22 cellular contexts compared by ENCODE assay signal in the genomic region with DNA sequence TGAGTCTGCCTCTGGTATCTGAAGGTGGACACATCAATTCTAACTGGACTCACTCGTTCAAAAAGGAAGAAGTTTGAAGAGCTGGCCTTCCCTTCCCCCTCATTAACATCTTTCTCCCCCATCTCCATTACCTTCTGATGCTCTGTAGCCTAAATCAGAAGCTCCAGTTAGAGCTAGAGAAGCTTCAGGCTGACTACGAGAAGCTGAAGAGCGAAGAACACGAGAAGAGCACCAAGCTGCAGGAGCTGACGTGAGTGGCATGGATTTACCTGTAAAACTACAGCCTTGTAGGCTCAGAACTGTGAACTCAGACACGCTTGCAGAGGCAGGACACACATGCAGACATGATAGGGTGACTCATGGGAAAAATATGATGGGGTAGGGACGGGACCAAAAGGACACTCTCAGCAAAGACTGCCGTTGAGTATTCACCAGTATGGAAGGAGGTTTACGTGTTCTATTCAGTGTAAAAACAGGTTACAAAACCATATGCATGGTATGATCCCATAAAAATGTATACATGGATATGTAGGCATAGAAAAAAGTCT. TPM values are rescaled to one million over a fixed set of nuclear protein-coding genes. Genes with fewer than 3 reads are reported as not detected.
A peak's percentile ranks its signal among the peaks of the same experiment; 100 is the strongest.
DNase-seq lines count a peak whose midpoint lies in the region; ATAC-seq, FAIRE-seq and TF ChIP-seq lines count a peak whose summit lies in the region.
"Had no signal": no experiment of that assay in that cellular context is flagged by ENCODE, and none has a peak within 500 bp of the region (broad histone marks: within the 10 kb centered on the region; RNA-seq: fewer than 3 reads in every experiment).

No MANE protein-coding gene starts in this region.

- no peak overlapping the region for H3K27ac ChIP-seq in heart right ventricle
- H3K27ac ChIP-seq: BLaER1 treated with 17β-estradiol and CSF1 and Interleukin-3, amounts not matched to agents 10 nM and 100 nM; HL-60; SK-N-MC had no signal

- peaks cover 2% of the 10 kb centered on the region for H3K27me3 Mint-ChIP-seq in activated T-helper 1 cell treated with anti-CD3 and anti-CD28 coated beads, Interleukin-12 subunit alpha, Interleukin-12 subunit beta, Interleukin-2, Interleukin-4 antibody, amounts not matched to agents 30 ng/mL and 10 ng/mL and 1 ng/mL, durations not matched to agents 14 hours and 24 hours and 36 hours (ENCODE audit: insufficient read depth)
- H3K27me3 Mint-ChIP-seq: IgD-negative memory B cell had no signal

- no peak for ATAC-seq in heart right ventricle

- TF ChIP-seq CTCF in bronchial epithelial cell (IDR thresholded peaks at IDR 0.05; ENCODE audit: insufficient read depth, low read length, severe bottlenecking) (no peak), heart right ventricle (IDR thresholded peaks at IDR 0.05) (no peak)

- no peaks in the 10 kb centered on the region for H3K4me1 Mint-ChIP-seq in activated T-helper 1 cell treated with anti-CD3 and anti-CD28 coated beads, Interleukin-12 subunit alpha, Interleukin-12 subunit beta, Interleukin-2, Interleukin-4 antibody, amounts not matched to agents 30 ng/mL and 10 ng/mL and 1 ng/mL, durations not matched to agents 14 hours and 24 hours and 36 hours (ENCODE audit: low read depth)
- H3K4me1 Mint-ChIP-seq: IgD-negative memory B cell had no signal

- H3K9me3 ChIP-seq in heart right ventricle: no peaks in the 10 kb centered on the region
- H3K9me3 ChIP-seq: BLaER1 treated with 17β-estradiol and CSF1 and Interleukin-3, amounts not matched to agents 10 nM and 100 nM had no signal

- intact Hi-C loops in activated T-helper 1 cell treated with anti-CD3 and anti-CD28 coated beads, Interleukin-12 subunit alpha, Interleukin-12 subunit beta, Interleukin-2, Interleukin-4 antibody, amounts not matched to agents 30 ng/mL and 10 ng/mL and 1 ng/mL, durations not matched to agents 14 hours and 24 hours and 36 hours (cut with micrococcal nuclease): no loop called here
- intact Hi-C loops in heart right ventricle (cut with DNase I): no loop called here

- FAIRE-seq in bronchial epithelial cell (lab: Jason Lieb, UNC): no peak
- FAIRE-seq: D721Med, G401.6, H54, HTR-8/SVneo had no signal

- H3K27ac Mint-ChIP-seq in activated T-helper 1 cell treated with anti-CD3 and anti-CD28 coated beads, Interleukin-12 subunit alpha, Interleukin-12 subunit beta, Interleukin-2, Interleukin-4 antibody, amounts not matched to agents 30 ng/mL and 10 ng/mL and 1 ng/mL, durations not matched to agents 14 hours and 24 hours and 36 hours: no peak overlapping the region
- H3K27ac Mint-ChIP-seq: HFFc6, IgD-negative memory B cell had no signal

- peaks cover 3% of the 10 kb centered on the region for H3K36me3 Mint-ChIP-seq in activated T-helper 1 cell treated with anti-CD3 and anti-CD28 coated beads, Interleukin-12 subunit alpha, Interleukin-12 subunit beta, Interleukin-2, Interleukin-4 antibody, amounts not matched to agents 30 ng/mL and 10 ng/mL and 1 ng/mL, durations not matched to agents 14 hours and 24 hours and 36 hours (ENCODE audit: low read depth)

- H3K9me3 Mint-ChIP-seq in activated T-helper 1 cell treated with anti-CD3 and anti-CD28 coated beads, Interleukin-12 subunit alpha, Interleukin-12 subunit beta, Interleukin-2, Interleukin-4 antibody, amounts not matched to agents 30 ng/mL and 10 ng/mL and 1 ng/mL, durations not matched to agents 14 hours and 24 hours and 36 hours: no peaks in the 10 kb centered on the region
- H3K9me3 Mint-ChIP-seq: HFFc6, IgD-negative memory B cell had no signal

- H3K4me3 ChIP-seq in bronchial epithelial cell (ENCODE audit: low read depth, low read length): no peak overlapping the region
- H3K4me3 ChIP-seq in heart right ventricle: no peak overlapping the region
- H3K4me3 ChIP-seq: BLaER1 treated with 17β-estradiol and CSF1 and Interleukin-3, amounts not matched to agents 10 nM and 100 nM; SK-N-MC had no signal

- no peak overlapping the region for H3K4me3 Mint-ChIP-seq in activated T-helper 1 cell treated with anti-CD3 and anti-CD28 coated beads, Interleukin-12 subunit alpha, Interleukin-12 subunit beta, Interleukin-2, Interleukin-4 antibody, amounts not matched to agents 30 ng/mL and 10 ng/mL and 1 ng/mL, durations not matched to agents 14 hours and 24 hours and 36 hours
- H3K4me3 Mint-ChIP-seq: HFFc6, IgD-negative memory B cell had no signal

- DNase-seq in EL: peak; percentile 31
- peak; percentile 34 for DNase-seq in M059J (ENCODE audit: low read depth)
- peak; percentile 25 for DNase-seq in bronchial epithelial cell (ENCODE audit: low read depth)
- peak; percentile 16 for DNase-seq in mesenteric fat pad (ENCODE audit: low spot score)
- no peak for DNase-seq in activated T-helper 1 cell treated with anti-CD3 and anti-CD28 coated beads, Interleukin-12 subunit alpha, Interleukin-12 subunit beta, Interleukin-2, Interleukin-4 antibody, amounts not matched to agents 30 ng/mL and 10 ng/mL and 1 ng/mL, durations not matched to agents 14 hours and 24 hours and 36 hours (ENCODE audit: low spot score)
- DNase-seq in heart right ventricle: no peak
- no peak for DNase-seq in NCI-H146 treated with DMSO at 0.1 percent for 48 hours (lab: John Stamatoyannopoulos, UW; ENCODE audit: unreplicated experiment)
- DNase-seq: HFFc6, Karpas-422, NCI-H1105, NCI-H1694, NCI-H2081 treated with DMSO at 0.1 percent for 48 hours, NCI-H446 treated with DMSO at 0.1 percent for 48 hours, SHP77 had no signal

- H3K36me3 ChIP-seq in bronchial epithelial cell (ENCODE audit: control insufficient read depth, insufficient read depth, low read length) (no peaks in the 10 kb centered on the region), heart right ventricle (no peaks in the 10 kb centered on the region)
- H3K36me3 ChIP-seq: BLaER1 treated with 17β-estradiol and CSF1 and Interleukin-3, amounts not matched to agents 10 nM and 100 nM had no signal

- 77 to 86% methylated on average over 9 of the region's 9 CpGs for WGBS in heart right ventricle, 2 donors

- no peaks in the 10 kb centered on the region for H3K27me3 ChIP-seq in bronchial epithelial cell (ENCODE audit: control insufficient read depth, insufficient read depth, low read length)
- peaks cover 0 to 6% (median 0%) of the 10 kb centered on the region in 7 donors for H3K27me3 ChIP-seq in heart right ventricle
- H3K27me3 ChIP-seq: BLaER1 treated with 17β-estradiol and CSF1 and Interleukin-3, amounts not matched to agents 10 nM and 100 nM had no signal

- no peaks in the 10 kb centered on the region for H3K4me1 ChIP-seq in heart right ventricle
- H3K4me1 ChIP-seq: BLaER1 treated with 17β-estradiol and CSF1 and Interleukin-3, amounts not matched to agents 10 nM and 100 nM had no signal

RNA-seq across cellular contexts. Expression of gene PIP4K2C, which starts 14.3 kb away (rescaled TPM):
- 71.2 and 85.3 TPM in 2 replicates for total RNA-seq in M059J (2014; rRNA removed; shearing (Covaris generic))
- total RNA-seq in bronchial epithelial cell (38.4 and 46.3 TPM in 2 replicates), mesenteric fat pad (14.3 TPM), heart right ventricle (10 to 100 TPM in 9 of 10 donors, 1 to 10 TPM in 1; 9.6 to 17.2 (median 14.7) TPM)
- total RNA-seq in activated T-helper 1 cell treated with anti-CD3 and anti-CD28 coated beads, Interleukin-12 subunit alpha, Interleukin-12 subunit beta, Interleukin-2, Interleukin-4 antibody, amounts not matched to agents 30 ng/mL and 10 ng/mL and 1 ng/mL, durations not matched to agents 14 hours and 24 hours and 36 hours: 22.8 and 25.7 TPM in 2 replicates
- 10 to 100 TPM in 1 of 2 donors, 1 to 10 TPM in 1; 5.8 to 13.6 TPM for polyA plus RNA-seq in heart right ventricle

RNA-seq across cellular contexts. Expression of gene KIF5A, which starts 26.8 kb away (rescaled TPM):
- total RNA-seq in M059J (2014; rRNA removed; shearing (Covaris generic)): 0.30 and 0.37 TPM in 2 replicates
- total RNA-seq in bronchial epithelial cell (under 0.01 and 0.26 TPM in 2 replicates), mesenteric fat pad (not detected), heart right ventricle (under 1 TPM in 5 of 10 donors, not detected in 5; 0.05 to 0.29 (median 0.07) TPM)
- total RNA-seq in activated T-helper 1 cell treated with anti-CD3 and anti-CD28 coated beads, Interleukin-12 subunit alpha, Interleukin-12 subunit beta, Interleukin-2, Interleukin-4 antibody, amounts not matched to agents 30 ng/mL and 10 ng/mL and 1 ng/mL, durations not matched to agents 14 hours and 24 hours and 36 hours: 2.4 TPM in 2 replicates
- polyA plus RNA-seq in heart right ventricle: under 1 TPM; 0.06 to 0.07 TPM
- polyA plus RNA-seq: IgD-negative memory B cell had no signal

RNA-seq across cellular contexts. Expression of gene DTX3, which starts 27.9 kb away (rescaled TPM):
- total RNA-seq in M059J (2014; rRNA removed; shearing (Covaris generic)): 20.1 and 21.4 TPM in 2 replicates
- total RNA-seq in bronchial epithelial cell (1.5 and 3.7 TPM in 2 replicates), mesenteric fat pad (7.2 TPM), heart right ventricle (10 to 100 TPM; 16.9 to 30.2 (median 22.2) TPM)
- total RNA-seq in activated T-helper 1 cell treated with anti-CD3 and anti-CD28 coated beads, Interleukin-12 subunit alpha, Interleukin-12 subunit beta, Interleukin-2, Interleukin-4 antibody, amounts not matched to agents 30 ng/mL and 10 ng/mL and 1 ng/mL, durations not matched to agents 14 hours and 24 hours and 36 hours: 16.8 and 18.5 TPM in 2 replicates
- 10 to 100 TPM; 20.9 to 58.2 TPM for polyA plus RNA-seq in heart right ventricle

RNA-seq across cellular contexts. Expression of gene DCTN2, which starts 29.7 kb away (rescaled TPM):
- 97.9 and 119 TPM in 2 replicates for total RNA-seq in M059J (2014; rRNA removed; shearing (Covaris generic))
- total RNA-seq in bronchial epithelial cell: 65.8 and 87.9 TPM in 2 replicates
- 106 TPM for total RNA-seq in mesenteric fat pad
- 78.6 and 83.5 TPM in 2 replicates for total RNA-seq in activated T-helper 1 cell treated with anti-CD3 and anti-CD28 coated beads, Interleukin-12 subunit alpha, Interleukin-12 subunit beta, Interleukin-2, Interleukin-4 antibody, amounts not matched to agents 30 ng/mL and 10 ng/mL and 1 ng/mL, durations not matched to agents 14 hours and 24 hours and 36 hours
- total RNA-seq in heart right ventricle: 100 to 1,000 TPM in 5 of 10 donors, 10 to 100 TPM in 5; 82.9 to 116 (median 101) TPM
- 100 to 1,000 TPM in 1 of 2 donors, 10 to 100 TPM in 1; 45.9 to 174 TPM for polyA plus RNA-seq in heart right ventricle

RNA-seq across cellular contexts. Expression of gene ARHGEF25, which starts 34.5 kb away (rescaled TPM):
- total RNA-seq in M059J (2014; rRNA removed; shearing (Covaris generic)): 6.2 and 13.2 TPM in 2 replicates
- total RNA-seq in bronchial epithelial cell (0.26 and 0.53 TPM in 2 replicates), mesenteric fat pad (12.8 TPM), heart right ventricle (10 to 100 TPM in 3 of 10 donors, 1 to 10 TPM in 7; 5.0 to 17.6 (median 7.5) TPM)
- 0.60 and 1.5 TPM in 2 replicates for total RNA-seq in activated T-helper 1 cell treated with anti-CD3 and anti-CD28 coated beads, Interleukin-12 subunit alpha, Interleukin-12 subunit beta, Interleukin-2, Interleukin-4 antibody, amounts not matched to agents 30 ng/mL and 10 ng/mL and 1 ng/mL, durations not matched to agents 14 hours and 24 hours and 36 hours
- 10 to 100 TPM; 13.1 to 49.2 TPM for polyA plus RNA-seq in heart right ventricle
- polyA plus RNA-seq: IgD-negative memory B cell had no signal

Comparison
In these comparisons a context has a peak if more than half of its experiments do, and no peak if none do; other contexts are left out.
1. DNase-seq: peak in EL (single experiment), M059J (single experiment), bronchial epithelial cell (single experiment) and mesenteric fat pad (single experiment); none in activated T-helper 1 cell treated with anti-CD3 and anti-CD28 coated beads, Interleukin-12 subunit alpha, Interleukin-12 subunit beta, Interleukin-2, Interleukin-4 antibody, amounts not matched to agents 30 ng/mL and 10 ng/mL and 1 ng/mL, durations not matched to agents 14 hours and 24 hours and 36 hours (single experiment), heart right ventricle (0 of 2) and NCI-H146 treated with DMSO at 0.1 percent for 48 hours (single experiment).